ENCODE assay signal across 10 cellular contexts in genomic region chr1:66334311-66334710, GRCh38.
DNase-seq lines count a peak whose midpoint lies in the region; ATAC-seq, FAIRE-seq and TF ChIP-seq lines count a peak whose summit lies in the region.
"Had no signal": no experiment of that assay in that cellular context is flagged by ENCODE, and none has a peak within 500 bp of the region (broad histone marks: within the 10 kb centered on the region; RNA-seq: fewer than 3 reads in every experiment).

No MANE protein-coding gene starts in this region.

- TF ChIP-seq CTCF in NB4 (IDR thresholded peaks at IDR 0.05; ENCODE audit: low read depth, low read length) (no peak), endothelial cell of umbilical vein (IDR thresholded peaks at IDR 0.05; ENCODE audit: extremely low read depth in 1 of 2, insufficient read depth in 1 of 2, low read depth in 1 of 2, low read length in 2 of 2) (no peak), gastrocnemius medialis (IDR thresholded peaks at IDR 0.05 in 4 of 5, conservative IDR thresholded peaks at IDR 0.05 in 1 of 5) (no peak), mucosa of descending colon (IDR thresholded peaks at IDR 0.05) (no peak), Caco-2 (IDR thresholded peaks at IDR 0.05; ENCODE audit: insufficient read depth in 1 of 2, low read depth in 1 of 2, low read length in 1 of 2, severe bottlenecking in 1 of 2, unreplicated experiment in 1 of 2) (no peak)

- intact Hi-C loops in endothelial cell of umbilical vein (cut with micrococcal nuclease) (loop anchor here (10.0 kb wide), 1 partner anchor 600 kb away; no protein-coding TSS in a partner anchor), gastrocnemius medialis (cut with DNase I; ENCODE audit: low total_unique reads) (no loop called here), mucosa of descending colon (cut with DNase I, micrococcal nuclease) (loop anchor here (5.0 kb wide), 2 partner anchors 62 to 72 kb away; no protein-coding TSS in a partner anchor), Caco-2 (cut with micrococcal nuclease; ENCODE audit: unreplicated experiment) (no loop called here)

- peaks cover 64% of the 10 kb centered on the region for H3K79me2 ChIP-seq in endothelial cell of umbilical vein (ENCODE audit: control insufficient read depth, insufficient read depth, low read length)

- DNase-seq in ELR (ENCODE audit: low read depth) = peak; percentile 47
- peak; percentile 55 for DNase-seq in NB4 (ENCODE audit: low read depth)
- peak; percentile 66 for DNase-seq in endothelial cell of umbilical vein (ENCODE audit: low read depth, low spot score)
- no peak for DNase-seq in gastrocnemius medialis
- no peak for DNase-seq in mucosa of descending colon
- DNase-seq in Caco-2 = no peak
- no peak for DNase-seq in SW480 (ENCODE audit: low spot score)
- DNase-seq: NCI-H226 had no signal

- H3K9me3 ChIP-seq in endothelial cell of umbilical vein (replicated peaks; ENCODE audit: control insufficient read depth, insufficient read depth, low read length) = no peaks in the 10 kb centered on the region
- no peaks in the 10 kb centered on the region for H3K9me3 ChIP-seq in gastrocnemius medialis
- H3K9me3 ChIP-seq in mucosa of descending colon = no peaks in the 10 kb centered on the region
- H3K9me3 ChIP-seq in Caco-2 = no peaks in the 10 kb centered on the region

- H3K36me3 ChIP-seq in endothelial cell of umbilical vein (ENCODE audit: control insufficient read depth in 2 of 2, extremely low read depth in 1 of 2, insufficient read depth in 2 of 2, low read length in 2 of 2) (peaks cover 0 to 4% of the 10 kb centered on the region in 2 experiments), gastrocnemius medialis (no peaks in the 10 kb centered on the region), mucosa of descending colon (ENCODE audit: low read depth) (no peaks in the 10 kb centered on the region), Caco-2 (ENCODE audit: control insufficient read depth, insufficient read depth, low read length) (no peaks in the 10 kb centered on the region)

- H3K4me1 ChIP-seq in endothelial cell of umbilical vein (ENCODE audit: control insufficient read depth, extremely low read depth, insufficient read depth, low read length) (peaks cover 50% of the 10 kb centered on the region), gastrocnemius medialis (peaks cover 50 to 64% of the 10 kb centered on the region in 2 donors), mucosa of descending colon (ENCODE audit: low read depth) (peaks cover 12% of the 10 kb centered on the region), Caco-2 (no peaks in the 10 kb centered on the region)

- POLR2A ChIA-PET in endothelial cell of umbilical vein (lab: Charles Lee) (interaction anchor here (0.9 to 2.3 kb wide), 4 partner anchors 9 to 37 kb away, joined by 3 to 7 read pairs (median 4); no protein-coding TSS in a partner anchor), Caco-2 (lab: Charles Lee) (no interaction called here)

- H3K4me2 ChIP-seq in endothelial cell of umbilical vein (ENCODE audit: insufficient read depth, low read length) = peak overlapping the region; percentile 100

- H3K9ac ChIP-seq in endothelial cell of umbilical vein (replicated peaks; ENCODE audit: extremely low read depth, insufficient read depth, low read length) = peak overlapping the region; percentile 100

- TF ChIP-seq POLR2A in NB4 (IDR thresholded peaks at IDR 0.05; ENCODE audit: extremely low read depth, insufficient read length) (no peak), endothelial cell of umbilical vein (IDR thresholded peaks at IDR 0.05; ENCODE audit: low read depth, low read length) (no peak), gastrocnemius medialis (IDR thresholded peaks at IDR 0.05) (no peak)

- peak; percentile 12 for FAIRE-seq in endothelial cell of umbilical vein (lab: Jason Lieb, UNC)
- FAIRE-seq: TTC549 had no signal

- no peak overlapping the region for H2AFZ ChIP-seq in endothelial cell of umbilical vein (ENCODE audit: low read depth, low read length)

- H3K36me3 Mint-ChIP-seq in Caco-2 (ENCODE audit: insufficient read depth, unreplicated experiment) = no peaks in the 10 kb centered on the region

- CTCF ChIA-PET in endothelial cell of umbilical vein (lab: Charles Lee) = interaction anchor here (0.7 to 4.1 kb wide), 10 partner anchors 22 to 170 kb away, joined by 3 to 35 read pairs (median 3); no protein-coding TSS in a partner anchor
- CTCF ChIA-PET in Caco-2 (lab: Charles Lee) = no interaction called here

- in situ Hi-C loops in gastrocnemius medialis (cut with MboI; ENCODE audit: low sequenced_read_pairs in 4 of 4) = loop anchor here in 2 of 4 donors (10.0 to 25.0 kb wide), 3 partner anchors 60 to 1272 kb away; no protein-coding TSS in a partner anchor

- H3K4me1 Mint-ChIP-seq in Caco-2 (ENCODE audit: low read depth, unreplicated experiment) = no peaks in the 10 kb centered on the region

- BruUV-seq in endothelial cell of umbilical vein (replicated peaks; lab: Mats Ljungman, UMichigan) (no TSS peak), Caco-2 (replicated peaks; lab: Mats Ljungman, UMichigan) (no TSS peak)

- peaks cover 3% of the 10 kb centered on the region for H3K27me3 Mint-ChIP-seq in Caco-2 (ENCODE audit: insufficient read depth, unreplicated experiment)

- no peaks in the 10 kb centered on the region for H3K27me3 ChIP-seq in endothelial cell of umbilical vein (ENCODE audit: control insufficient read depth in 2 of 2, insufficient read depth in 2 of 2, low read length in 2 of 2)
- H3K27me3 ChIP-seq in gastrocnemius medialis = no peaks in the 10 kb centered on the region
- H3K27me3 ChIP-seq in Caco-2 (replicated peaks; ENCODE audit: control insufficient read depth, insufficient read depth, low read length) = no peaks in the 10 kb centered on the region

- H3K4me3 ChIP-seq in NB4 (ENCODE audit: low read depth, low read length) (peak overlapping the region; percentile 94), endothelial cell of umbilical vein (replicated peaks in 1 of 3; ENCODE audit: insufficient read depth in 1 of 3, low read depth in 1 of 3, low read length in 3 of 3) (peak overlapping the region; percentile 77 to 98 (median 92)), gastrocnemius medialis (peak overlapping the region; percentile 48 to 63 (median 59)), mucosa of descending colon (no peak overlapping the region), Caco-2 (ENCODE audit: low read depth, low read length) (no peak overlapping the region)

- no peaks in the 10 kb centered on the region for H3K9me1 ChIP-seq in endothelial cell of umbilical vein (replicated peaks; ENCODE audit: control insufficient read depth, extremely low read depth, insufficient read depth, low read length)

- no peak overlapping the region for H3K27ac Mint-ChIP-seq in Caco-2 (ENCODE audit: unreplicated experiment)

- ATAC-seq in gastrocnemius medialis = no peak
- no peak for ATAC-seq in mucosa of descending colon
- no peak for ATAC-seq in HG02798 (IDR thresholded peaks at IDR 0.05; ENCODE audit: poor library complexity, unreplicated experiment)

- dilution Hi-C loops in endothelial cell of umbilical vein (cut with MboI; ENCODE audit: extremely low pct_ligation_motif_present, low sequenced_read_pairs) = loop anchor here (25.0 kb wide), 1 partner anchor 203 kb away; the partner anchor contains the start of gene SGIP1

- no peak overlapping the region for H3K4me3 Mint-ChIP-seq in Caco-2 (ENCODE audit: unreplicated experiment)

- peak overlapping the region; percentile 95 for H3K27ac ChIP-seq in endothelial cell of umbilical vein (ENCODE audit: insufficient read depth, low read depth, low read length)
- H3K27ac ChIP-seq in gastrocnemius medialis = peak overlapping the region; percentile 86 to 92 (median 90)

- no peaks in the 10 kb centered on the region for H4K20me1 ChIP-seq in endothelial cell of umbilical vein (replicated peaks; ENCODE audit: control insufficient read depth, extremely low read depth, insufficient read depth, low read length)

- H3K9me3 Mint-ChIP-seq in Caco-2 (ENCODE audit: unreplicated experiment) = no peaks in the 10 kb centered on the region

TF ChIP-seq in endothelial cell of umbilical vein, 7 proteins besides CTCF, POLR2A, EP300 and RAD21:
- TF ChIP-seq FOS (IDR thresholded peaks at IDR 0.05; ENCODE audit: borderline replicate concordance, insufficient read depth, low read length) (no peak), JUN (IDR thresholded peaks at IDR 0.05; ENCODE audit: borderline replicate concordance, insufficient read depth, insufficient read length, low read depth) (no peak), POLR2AphosphoS5 (IDR thresholded peaks at IDR 0.05; ENCODE audit: insufficient read depth, low read depth, low read length) (peak; percentile 38)

Comparison
In these comparisons a context has a peak if more than half of its experiments do, and no peak if none do; other contexts are left out.
1. DNase-seq: peak in ELR (single experiment), NB4 (single experiment) and endothelial cell of umbilical vein (single experiment); none in gastrocnemius medialis (0 of 2), mucosa of descending colon (0 of 3), Caco-2 (0 of 2) and SW480 (single experiment).
2. H3K4me3 ChIP-seq: peak in NB4 (single experiment), endothelial cell of umbilical vein (3 of 3) and gastrocnemius medialis (4 of 4); none in mucosa of descending colon (single experiment) and Caco-2 (single experiment).
3. intact Hi-C loops: an anchor here in endothelial cell of umbilical vein (10.0 kb wide) and mucosa of descending colon (5.0 kb wide); none called in gastrocnemius medialis and Caco-2.